Comparison of ENCODE assay signal across 10 cellular contexts in genomic region chr3:33063651-33064051, GRCh38. TPM values are rescaled to one million over a fixed set of nuclear protein-coding genes. Genes with fewer than 3 reads are reported as not detected.
A peak's percentile ranks its signal among the peaks of the same experiment; 100 is the strongest.
DNase-seq lines count a peak whose midpoint lies in the region; ATAC-seq and TF ChIP-seq lines count a peak whose summit lies in the region.
"Had no signal": no experiment of that assay in that cellular context is flagged by ENCODE, and none has a peak within 500 bp of the region (broad histone marks: within the 10 kb centered on the region; RNA-seq: fewer than 3 reads in every experiment).

No MANE protein-coding gene starts in this region.

- WGBS in body of pancreas, 2 donors = 61 to 68% methylated on average over 4 of the region's 4 CpGs

- ATAC-seq in HG02678 (IDR thresholded peaks at IDR 0.05; ENCODE audit: unreplicated experiment) (peak; percentile 43), body of pancreas (no peak), HG03139 (IDR thresholded peaks at IDR 0.05; ENCODE audit: unreplicated experiment) (no peak)

- no peak for TF ChIP-seq POLR2A in body of pancreas (IDR thresholded peaks at IDR 0.05)

- intact Hi-C loops in body of pancreas (cut with DNase I) = no loop called here

- no peaks in the 10 kb centered on the region for H3K27me3 ChIP-seq in body of pancreas
- H3K27me3 ChIP-seq: ascending aorta had no signal

- no peaks in the 10 kb centered on the region for H3K4me1 ChIP-seq in body of pancreas
- H3K4me1 ChIP-seq: ascending aorta had no signal

- TF ChIP-seq CTCF in fibroblast of the aortic adventitia (IDR thresholded peaks at IDR 0.05; ENCODE audit: insufficient read depth, low read length) (no peak), body of pancreas (IDR thresholded peaks at IDR 0.05) (no peak)

- peaks cover 0 to 13% of the 10 kb centered on the region in 2 donors for H3K36me3 ChIP-seq in body of pancreas (replicated peaks in 1 of 2; ENCODE audit: insufficient read depth in 1 of 2, low read depth in 2 of 2)

- no peak overlapping the region for H3K4me3 ChIP-seq in fibroblast of the aortic adventitia (ENCODE audit: low read depth, low read length)
- H3K4me3 ChIP-seq in body of pancreas = no peak overlapping the region
- H3K4me3 ChIP-seq: ascending aorta had no signal

- peak; percentile 48 for DNase-seq in AG20443 (ENCODE audit: low spot score)
- DNase-seq in activated CD4-positive, alpha-beta T cell treated with anti-CD3 and anti-CD28 coated beads, Interleukin-2, amount 50 U/mL, for 4 hours = peak; percentile 64 to 70
- peak; percentile 60 for DNase-seq in fibroblast of the aortic adventitia (ENCODE audit: low read depth)
- no peak for DNase-seq in NCI-H1092 treated with DMSO at 0.1 percent for 48 hours (lab: John Stamatoyannopoulos, UW)
- DNase-seq in body of pancreas = no peak
- no peak for DNase-seq in iPS-NIHi11 (ENCODE audit: low spot score)
- DNase-seq: C1 segment of cervical spinal cord had no signal

- H3K27ac ChIP-seq in body of pancreas = no peak overlapping the region
- H3K27ac ChIP-seq: ascending aorta had no signal

- H3K9me3 ChIP-seq in body of pancreas = no peaks in the 10 kb centered on the region
- H3K9me3 ChIP-seq: ascending aorta had no signal

RNA-seq across cellular contexts. Expression of gene GLB1, which starts 33.3 kb away (rescaled TPM):
- total RNA-seq in fibroblast of the aortic adventitia (ENCODE audit: low replicate concordance) (49.5 and 136 TPM in 2 replicates), body of pancreas (100 to 1,000 TPM in 1 of 2 donors, 10 to 100 TPM in 1; 20.5 to 108 TPM)

RNA-seq across cellular contexts. Expression of gene TMPPE, which starts 33.3 kb away (rescaled TPM):
- total RNA-seq in fibroblast of the aortic adventitia (ENCODE audit: low replicate concordance) (2.2 and 5.7 TPM in 2 replicates), body of pancreas (1 to 10 TPM; 4.9 to 6.9 TPM)

RNA-seq across cellular contexts. Expression of gene CRTAP, which starts 50.2 kb away (rescaled TPM):
- total RNA-seq in fibroblast of the aortic adventitia (ENCODE audit: low replicate concordance) (109 and 323 TPM in 2 replicates), body of pancreas (100 to 1,000 TPM in 1 of 2 donors, 10 to 100 TPM in 1; 30.0 to 101 TPM)

Comparison
In these comparisons a context has a peak if more than half of its experiments do, and no peak if none do; other contexts are left out.
1. DNase-seq: peak in AG20443 (single experiment), activated CD4-positive, alpha-beta T cell treated with anti-CD3 and anti-CD28 coated beads, Interleukin-2, amount 50 U/mL, for 4 hours (2 of 2) and fibroblast of the aortic adventitia (single experiment); none in NCI-H1092 treated with DMSO at 0.1 percent for 48 hours (single experiment), body of pancreas (0 of 4) and iPS-NIHi11 (single experiment).